ENCODE assay signal across 1 cellular context in genomic region chr15:48904758-48905157, GRCh38.
TF ChIP-seq lines count a peak whose summit lies in the region.

No MANE protein-coding gene starts in this region.

TF ChIP-seq in K562, 482 proteins besides CTCF, POLR2A, EP300 and RAD21:
- TF ChIP-seq SMAD3 (CRISPR knock-in tag; conservative IDR thresholded peaks at IDR 0.05), result no peak
- TF ChIP-seq MCM3 (IDR thresholded peaks at IDR 0.05), result 0 out of 2 replicates have a peak, but pooled peaks have one; percentile 76
- TF ChIP-seq NFIC (IDR thresholded peaks at IDR 0.05), result peak; percentile 52; the same call in 1 of the 2 replicates
- TF ChIP-seq KLF13 (tag; IDR thresholded peaks at IDR 0.05; ENCODE audit: borderline replicate concordance, low read depth), result no peak
